8 cellular contexts compared by ENCODE assay signal in genomic region chr11:9385288-9385902, GRCh38. TPM values are rescaled to one million over a fixed set of nuclear protein-coding genes. Genes with fewer than 3 reads are reported as not detected.
A peak's percentile ranks its signal among the peaks of the same experiment; 100 is the strongest.
DNase-seq lines count a peak whose midpoint lies in the region; ATAC-seq, FAIRE-seq and TF ChIP-seq lines count a peak whose summit lies in the region.

No MANE protein-coding gene starts in this region.

- WGBS in HUES64, result 11% methylated on average over 10 of the region's 11 CpGs
- 1 to 2% methylated on average over 11 of the region's 11 CpGs for WGBS in pancreas, 2 donors

- intact Hi-C loops in pancreas (cut with DNase I), result no loop called here

- peak overlapping the region; percentile 95 for H3K4me3 ChIP-seq in AG09309 (ENCODE audit: control insufficient read depth, low read depth, low read length)
- H3K4me3 ChIP-seq in HUES64 (ENCODE audit: low read length), result peak overlapping the region; percentile 77
- peak overlapping the region; percentile 76 for H3K4me3 ChIP-seq in WERI-Rb-1 (ENCODE audit: low read depth, low read length)
- H3K4me3 ChIP-seq in pancreas, result peak overlapping the region; percentile 74 to 93 (median 80)

- H3K27me3 ChIP-seq in HUES64 (ENCODE audit: insufficient read depth, low read length) (no peaks in the 10 kb centered on the region), WERI-Rb-1 (ENCODE audit: insufficient read depth, low read depth, severe bottlenecking) (no peaks in the 10 kb centered on the region), foreskin keratinocyte (no peaks in the 10 kb centered on the region), pancreas (no peaks in the 10 kb centered on the region)

- H3K27ac ChIP-seq in HUES64 (ENCODE audit: low read depth, low read length) (peak overlapping the region; percentile 95), WERI-Rb-1 (peak overlapping the region; percentile 97), foreskin keratinocyte (peak overlapping the region; percentile 85), pancreas (peak overlapping the region; percentile 84 to 92 (median 86))

- H3K36me3 ChIP-seq in HUES64 (ENCODE audit: insufficient read depth, low read length) (peaks cover 29% of the 10 kb centered on the region), WERI-Rb-1 (peaks cover 41% of the 10 kb centered on the region), pancreas (no peaks in the 10 kb centered on the region)

- H3K4me1 ChIP-seq in HUES64 (ENCODE audit: insufficient read depth, low read length) (peaks cover 23% of the 10 kb centered on the region; the same call in 1 of the 2 replicates), foreskin keratinocyte (peaks cover 13% of the 10 kb centered on the region), pancreas (peaks cover 0 to 21% (median 11%) of the 10 kb centered on the region in 3 donors)

- H3K9me3 ChIP-seq in HUES64 (ENCODE audit: insufficient read depth, low read depth, low read length) (no peaks in the 10 kb centered on the region), WERI-Rb-1 (ENCODE audit: severe bottlenecking) (no peaks in the 10 kb centered on the region), pancreas (no peaks in the 10 kb centered on the region)

- TF ChIP-seq CTCF in AG09309 (IDR thresholded peaks at IDR 0.05; ENCODE audit: control insufficient read depth, insufficient read depth, low read depth, low read length, missing control alignments) (no peak), WERI-Rb-1 (IDR thresholded peaks at IDR 0.05; ENCODE audit: low read depth, low read length) (no peak), foreskin keratinocyte (conservative IDR thresholded peaks at IDR 0.05) (no peak), pancreas (IDR thresholded peaks at IDR 0.05) (no peak)

- DNase-seq in AG09309 (ENCODE audit: low read depth) (no peak), WERI-Rb-1 (no peak), foreskin keratinocyte (peak in 1 of 2 donors; percentile 50), pancreas (peak in 2 of 6 donors; percentile 47 to 48), NCI-H1930 (lab: John Stamatoyannopoulos, UW) (no peak)

- no peak for FAIRE-seq in pancreas (lab: Jason Lieb, UNC)

- ATAC-seq in GM19025 (IDR thresholded peaks at IDR 0.05; ENCODE audit: low read depth, unreplicated experiment) (peak; percentile 5), foreskin keratinocyte (peak; percentile 53), pancreas (peak; percentile 66 to 74 (median 72)), GM19463 (IDR thresholded peaks at IDR 0.05; ENCODE audit: unreplicated experiment) (no peak)

- H3K9ac ChIP-seq in HUES64 (ENCODE audit: low read depth, low read length), result peak overlapping the region; percentile 97

RNA-seq across cellular contexts. Expression of gene IPO7, which starts 0.9 kb away (rescaled TPM):
- 129 TPM for polyA plus RNA-seq in HUES64 (2013, experiment 1 of 2)
- 144 TPM for polyA plus RNA-seq in HUES64 (2013, experiment 2 of 2)
- total RNA-seq in foreskin keratinocyte (124 and 127 TPM in 2 replicates), pancreas (10 to 100 TPM; 30.2 to 64.1 (median 56.1) TPM)
- polyA plus RNA-seq in foreskin keratinocyte (28.7 and 35.1 TPM in 2 replicates), pancreas (10 to 100 TPM; 12.7 to 17.4 TPM)
